1 cellular context compared by ENCODE assay signal in the genomic region with DNA sequence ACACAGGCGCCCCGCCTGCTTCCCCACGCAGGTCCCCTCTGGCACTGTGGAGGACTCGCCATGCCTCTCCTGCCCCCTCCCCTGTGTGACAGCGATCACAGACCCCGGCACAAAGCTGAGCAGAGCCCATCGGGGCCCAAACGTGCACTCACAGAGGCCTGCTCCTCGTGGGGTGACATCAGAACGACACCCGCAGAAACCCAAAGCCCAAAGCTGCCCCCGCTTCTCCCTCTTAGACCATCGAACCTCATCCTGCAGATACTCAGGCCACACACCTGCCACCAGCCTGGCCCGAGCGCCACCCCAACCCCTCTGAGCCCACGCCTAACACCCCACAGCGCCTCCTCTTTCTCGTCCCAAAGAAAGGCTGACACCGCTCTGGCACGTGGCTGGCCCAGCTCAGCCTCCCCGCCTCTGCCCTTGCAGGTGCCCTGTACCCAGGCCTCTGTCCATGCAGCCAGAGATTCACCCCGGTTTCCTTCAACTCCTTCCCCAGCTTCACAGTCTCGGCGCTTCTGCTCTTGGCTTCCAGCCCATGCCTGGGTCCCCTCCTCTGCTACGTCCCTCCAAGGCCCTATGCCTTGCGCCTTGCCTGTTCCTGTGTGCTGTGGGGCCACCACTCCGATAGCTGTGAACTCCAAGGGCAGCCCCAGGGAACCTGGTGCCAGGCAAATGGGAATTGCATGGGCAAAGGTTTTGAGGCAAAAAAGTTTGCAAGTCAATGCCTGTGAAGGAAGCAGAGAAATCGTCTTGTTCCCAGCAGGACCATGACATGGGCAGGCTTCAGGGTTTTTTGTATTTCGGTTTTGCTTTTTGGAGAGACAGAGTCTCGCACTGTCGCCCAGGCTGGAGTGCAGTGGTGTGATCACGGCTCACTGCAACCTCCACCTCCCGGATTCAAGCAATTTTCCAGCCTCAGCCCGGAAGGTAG.
TF ChIP-seq lines count a peak whose summit lies in the region.

No MANE protein-coding gene starts in this region.

TF ChIP-seq in IMR-90, 13 proteins besides CTCF, POLR2A, EP300 and RAD21 (continued from another document):
- TF ChIP-seq USF2 (IDR thresholded peaks at IDR 0.05; ENCODE audit: low read depth, low read length): no peak
- TF ChIP-seq ELK1 (IDR thresholded peaks at IDR 0.05; ENCODE audit: borderline replicate concordance, low read depth, low read length): no peak
- TF ChIP-seq MAZ (IDR thresholded peaks at IDR 0.05; ENCODE audit: borderline replicate concordance, low read depth, low read length): no peak
- no peak for TF ChIP-seq CEBPB (IDR thresholded peaks at IDR 0.05; ENCODE audit: low read depth, low read length)
TF ChIP-seq in IMR-90: peak in this region for 0.
